In the genomic region with DNA sequence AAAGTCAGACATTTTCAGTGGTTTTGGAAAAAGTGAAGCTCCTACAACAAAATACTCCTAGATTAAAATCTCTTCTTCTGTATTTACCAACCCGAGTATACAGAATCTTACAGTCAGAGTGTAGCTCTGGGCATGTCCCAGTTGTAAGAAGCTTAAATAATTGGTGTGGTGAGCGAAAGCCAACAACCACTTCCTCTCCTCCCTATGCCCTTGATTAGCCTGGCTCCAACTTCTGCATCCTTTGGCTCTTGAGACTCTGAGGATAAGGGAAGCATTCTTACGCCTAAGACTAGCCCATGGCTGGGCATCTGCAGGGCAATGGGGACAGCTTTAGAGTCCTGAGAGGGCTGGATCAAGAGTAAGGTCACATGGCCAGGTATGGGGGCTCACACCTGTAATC, we compare ENCODE assay signal across 18 cellular contexts. TPM values are rescaled to one million over a fixed set of nuclear protein-coding genes. Genes with fewer than 3 reads are reported as not detected.
DNase-seq lines count a peak whose midpoint lies in the region; ATAC-seq and TF ChIP-seq lines count a peak whose summit lies in the region.
"Had no signal": no experiment of that assay in that cellular context is flagged by ENCODE, and none has a peak within 500 bp of the region (broad histone marks: within the 10 kb centered on the region; RNA-seq: fewer than 3 reads in every experiment).

No MANE protein-coding gene starts in this region.

- no peak for ATAC-seq in CD4-positive, alpha-beta T cell (ENCODE audit: poor library complexity)
- no peak for ATAC-seq in T-helper 17 cell
- no peak for ATAC-seq in HG02588 (IDR thresholded peaks at IDR 0.05; ENCODE audit: unreplicated experiment)
- ATAC-seq: left colon had no signal

- peaks cover 65% of the 10 kb centered on the region for H3K4me1 Mint-ChIP-seq in CD4-positive, alpha-beta T cell (ENCODE audit: low read depth)
- H3K4me1 Mint-ChIP-seq in T-helper 17 cell, result peaks cover 40% of the 10 kb centered on the region
- peaks cover 59% of the 10 kb centered on the region for H3K4me1 Mint-ChIP-seq in dendritic cell treated with granulocyte-macrophage colony-stimulating factor and Interleukin-4, amounts not matched to agents 40 ng/mL and 50 ng/mL, for 4 days (ENCODE audit: low read depth)

- H3K9me3 ChIP-seq in CD4-positive, alpha-beta T cell (ENCODE audit: control insufficient read depth, low read length), result no peaks in the 10 kb centered on the region
- no peaks in the 10 kb centered on the region for H3K9me3 ChIP-seq in T-helper 17 cell (ENCODE audit: control insufficient read depth, low read length, poor library complexity, severe bottlenecking)
- H3K9me3 ChIP-seq: Peyer's patch, uterus had no signal

- CTCF ChIA-PET in CD4-positive, alpha-beta T cell (lab: Charles Lee), result interaction anchor here (1.7 kb wide), 1 partner anchor 91 kb away, joined by 5 read pairs; no protein-coding TSS in a partner anchor

- POLR2A ChIA-PET in CD4-positive, alpha-beta T cell (lab: Charles Lee), result no interaction called here

- intact Hi-C loops in CD4-positive, alpha-beta T cell (cut with DNase I, micrococcal nuclease), result no loop called here
- intact Hi-C loops in dendritic cell treated with granulocyte-macrophage colony-stimulating factor and Interleukin-4, amounts not matched to agents 40 ng/mL and 50 ng/mL, for 4 days (cut with micrococcal nuclease), result no loop called here

- H3K9me3 Mint-ChIP-seq in CD4-positive, alpha-beta T cell, result no peaks in the 10 kb centered on the region
- H3K9me3 Mint-ChIP-seq in dendritic cell treated with granulocyte-macrophage colony-stimulating factor and Interleukin-4, amounts not matched to agents 40 ng/mL and 50 ng/mL, for 4 days, result no peaks in the 10 kb centered on the region
- H3K9me3 Mint-ChIP-seq: stimulated activated naive CD8-positive, alpha-beta T cell treated with anti-CD3 and anti-CD28 coated beads, Interleukin-15, Interleukin-2, amounts not matched to agents 100 ng/mL and 50 ng/mL, for 24 hours had no signal

- no peaks in the 10 kb centered on the region for H3K27me3 ChIP-seq in CD4-positive, alpha-beta T cell (ENCODE audit: control insufficient read depth, insufficient read depth, low read length)
- H3K27me3 ChIP-seq: Peyer's patch, uterus had no signal

- DNase-seq in CD4-positive, alpha-beta T cell, result no peak
- peak; percentile 71 for DNase-seq in Jurkat, Clone E6-1 (ENCODE audit: low read depth, low spot score)
- DNase-seq in T-helper 17 cell (no peak), mesenteric fat pad (ENCODE audit: low spot score) (no peak), GM19238 (ENCODE audit: insufficient read length, low spot score) (no peak)
- DNase-seq: central memory CD4-positive, alpha-beta T cell; left colon; NCI-H2081; NCI-H526; Peyer's patch; stimulated activated CD4-positive, alpha-beta T cell treated with anti-CD3 and anti-CD28 coated beads, Interleukin-12 subunit alpha, Interleukin-12 subunit beta, amount 100 ng/mL, for 4 hours; T1000; uterus had no signal

- no peak overlapping the region for H3K4me3 Mint-ChIP-seq in CD4-positive, alpha-beta T cell
- H3K4me3 Mint-ChIP-seq in T-helper 17 cell, result no peak overlapping the region
- no peak overlapping the region for H3K4me3 Mint-ChIP-seq in dendritic cell treated with granulocyte-macrophage colony-stimulating factor and Interleukin-4, amounts not matched to agents 40 ng/mL and 50 ng/mL, for 4 days
- H3K4me3 Mint-ChIP-seq: activated naive CD8-positive, alpha-beta T cell; stimulated activated naive CD8-positive, alpha-beta T cell treated with anti-CD3 and anti-CD28 coated beads, Interleukin-15, Interleukin-2, amounts not matched to agents 100 ng/mL and 50 ng/mL, for 24 hours had no signal

- H3K4me3 ChIP-seq in Jurkat, Clone E6-1 (ENCODE audit: low read length), result no peak overlapping the region
- H3K4me3 ChIP-seq: Peyer's patch, uterus had no signal

- no peak for TF ChIP-seq CTCF in CD4-positive, alpha-beta T cell (IDR thresholded peaks at IDR 0.05)

- no peaks in the 10 kb centered on the region for H3K27me3 Mint-ChIP-seq in CD4-positive, alpha-beta T cell
- H3K27me3 Mint-ChIP-seq in T-helper 17 cell, result no peaks in the 10 kb centered on the region
- H3K27me3 Mint-ChIP-seq in dendritic cell treated with granulocyte-macrophage colony-stimulating factor and Interleukin-4, amounts not matched to agents 40 ng/mL and 50 ng/mL, for 4 days, result no peaks in the 10 kb centered on the region
- H3K27me3 Mint-ChIP-seq: activated naive CD8-positive, alpha-beta T cell; stimulated activated naive CD8-positive, alpha-beta T cell treated with anti-CD3 and anti-CD28 coated beads, Interleukin-15, Interleukin-2, amounts not matched to agents 100 ng/mL and 50 ng/mL, for 24 hours had no signal

- peaks cover 77% of the 10 kb centered on the region for H3K36me3 Mint-ChIP-seq in CD4-positive, alpha-beta T cell (ENCODE audit: low read depth)
- peaks cover 6% of the 10 kb centered on the region for H3K36me3 Mint-ChIP-seq in T-helper 17 cell (ENCODE audit: low read depth)
- peaks cover 52% of the 10 kb centered on the region for H3K36me3 Mint-ChIP-seq in dendritic cell treated with granulocyte-macrophage colony-stimulating factor and Interleukin-4, amounts not matched to agents 40 ng/mL and 50 ng/mL, for 4 days (ENCODE audit: low read depth)

- H3K27ac ChIP-seq in CD4-positive, alpha-beta T cell (ENCODE audit: low read depth, low read length), result no peak overlapping the region
- H3K27ac ChIP-seq: C4-2B, Peyer's patch, uterus had no signal

- peak overlapping the region; percentile 51 for H3K27ac Mint-ChIP-seq in CD4-positive, alpha-beta T cell
- peak overlapping the region; percentile 95 for H3K27ac Mint-ChIP-seq in T-helper 17 cell
- H3K27ac Mint-ChIP-seq in dendritic cell treated with granulocyte-macrophage colony-stimulating factor and Interleukin-4, amounts not matched to agents 40 ng/mL and 50 ng/mL, for 4 days, result peak overlapping the region; percentile 85
- H3K27ac Mint-ChIP-seq: activated naive CD8-positive, alpha-beta T cell had no signal

RNA-seq across cellular contexts. Expression of gene RFT1, which starts 25.5 kb away (rescaled TPM):
- 10 to 100 TPM in 1 of 2 experiments, 1 to 10 TPM in 1; 8.5 to 10.2 TPM for total RNA-seq in CD4-positive, alpha-beta T cell
- 38.7 TPM for polyA plus RNA-seq in Jurkat, Clone E6-1 (2012; ENCODE audit: insufficient read depth, insufficient read length)
- total RNA-seq in T-helper 17 cell (10 to 100 TPM; 11.9 to 12.2 TPM), mesenteric fat pad (19.1 TPM)

RNA-seq across cellular contexts. Expression of gene PRKCD, which starts 56.2 kb away (rescaled TPM):
- 10 to 100 TPM; 18.1 to 20.1 TPM for total RNA-seq in CD4-positive, alpha-beta T cell
- 21.4 TPM for polyA plus RNA-seq in Jurkat, Clone E6-1 (2012; ENCODE audit: insufficient read depth, insufficient read length)
- total RNA-seq in T-helper 17 cell, result 10 to 100 TPM; 27.3 to 35.0 TPM
- total RNA-seq in mesenteric fat pad, result 80.4 TPM

RNA-seq across cellular contexts. Expression of gene SFMBT1, which starts 58.9 kb away (rescaled TPM):
- total RNA-seq in CD4-positive, alpha-beta T cell, result 10 to 100 TPM; 54.3 to 55.9 TPM
- 8.6 TPM for polyA plus RNA-seq in Jurkat, Clone E6-1 (2012; ENCODE audit: insufficient read depth, insufficient read length)
- total RNA-seq in T-helper 17 cell (10 to 100 TPM; 36.1 to 49.8 TPM), mesenteric fat pad (8.9 TPM)
